ENCODE assay signal across 16 cellular contexts in genomic region chr4:184782731-184783472, GRCh38. TPM values are rescaled to one million over a fixed set of nuclear protein-coding genes. Genes with fewer than 3 reads are reported as not detected.
DNase-seq lines count a peak whose midpoint lies in the region; ATAC-seq, FAIRE-seq and TF ChIP-seq lines count a peak whose summit lies in the region.
"Had no signal": no experiment of that assay in that cellular context is flagged by ENCODE, and none has a peak within 500 bp of the region (broad histone marks: within the 10 kb centered on the region; RNA-seq: fewer than 3 reads in every experiment).

No MANE protein-coding gene starts in this region.

- POLR2A ChIA-PET in activated CD4-positive, alpha-beta T cell treated with anti-CD3 and anti-CD28 coated beads, Interleukin-2, amount 10 ng/mL, durations not matched to agents 7 days and 5 days (lab: Charles Lee) = no interaction called here
- POLR2A ChIA-PET in K562 (lab: Yijun Ruan, JAX) = interaction anchor here (0.6 to 0.8 kb wide), 2 partner anchors 63 to 419 kb away, joined by 3 read pairs; no protein-coding TSS in a partner anchor

- H3K4me3 ChIP-seq in K562 (no peak overlapping the region), gastrocnemius medialis (no peak overlapping the region)
- H3K4me3 ChIP-seq: left ventricle myocardium inferior, SJCRH30, thoracic aorta had no signal

- TF ChIP-seq EP300 in K562 (IDR thresholded peaks at IDR 0.05; ENCODE audit: low read length) = no peak

- TF ChIP-seq CTCF in K562 (IDR thresholded peaks at IDR 0.05 in 2 of 3, conservative IDR thresholded peaks at IDR 0.05 in 1 of 3; ENCODE audit: insufficient read depth in 2 of 3, low read depth in 1 of 3, low read length in 3 of 3) (no peak), gastrocnemius medialis (IDR thresholded peaks at IDR 0.05 in 4 of 5, conservative IDR thresholded peaks at IDR 0.05 in 1 of 5) (no peak)

- no peaks in the 10 kb centered on the region for H3K79me2 ChIP-seq in K562 (ENCODE audit: control insufficient read depth, insufficient read depth, low read length)

- no TSS peak for BruUV-seq in K562 (replicated peaks; lab: Mats Ljungman, UMichigan)

- H3K27ac ChIP-seq in K562 (ENCODE audit: extremely low read depth, low read depth, low read length) (no peak overlapping the region), gastrocnemius medialis (peak overlapping the region; percentile 12 to 100 (median 80))
- H3K27ac ChIP-seq: KMS-11, left ventricle myocardium inferior, SJCRH30, thoracic aorta had no signal

- no peak overlapping the region for H3K4me3 Mint-ChIP-seq in activated CD4-positive, alpha-beta T cell treated with anti-CD3 and anti-CD28 coated beads, Interleukin-2, amount 10 ng/mL, durations not matched to agents 7 days and 5 days

- H3K4me1 ChIP-seq in K562 (replicated peaks in 1 of 2; ENCODE audit: control insufficient read depth in 2 of 2, insufficient read depth in 2 of 2, low read length in 2 of 2) = no peaks in the 10 kb centered on the region
- peaks cover 3 to 4% of the 10 kb centered on the region in 2 donors for H3K4me1 ChIP-seq in gastrocnemius medialis

- H2AFZ ChIP-seq in K562 (ENCODE audit: low read depth, low read length) = no peak overlapping the region

- H3K36me3 ChIP-seq in K562 (ENCODE audit: control insufficient read depth, insufficient read depth, low read length) (no peaks in the 10 kb centered on the region), gastrocnemius medialis (peaks cover 2 to 98% of the 10 kb centered on the region in 2 donors)
- H3K36me3 ChIP-seq: SJCRH30 had no signal

- CTCF ChIA-PET in activated CD4-positive, alpha-beta T cell treated with anti-CD3 and anti-CD28 coated beads, Interleukin-2, amount 10 ng/mL, durations not matched to agents 7 days and 5 days (lab: Charles Lee) = interaction anchor here (0.5 to 1.8 kb wide), 2 partner anchors 10 to 60 kb away, joined by 3 to 6 read pairs; no protein-coding TSS in a partner anchor
- CTCF ChIA-PET in K562 (lab: Yijun Ruan, JAX; ENCODE audit: low intra/inter-chr PET ratio) = no interaction called here

- peaks cover 45% of the 10 kb centered on the region for H3K36me3 Mint-ChIP-seq in activated CD4-positive, alpha-beta T cell treated with anti-CD3 and anti-CD28 coated beads, Interleukin-2, amount 10 ng/mL, durations not matched to agents 7 days and 5 days (ENCODE audit: low read depth)

- H3K27ac Mint-ChIP-seq in activated CD4-positive, alpha-beta T cell treated with anti-CD3 and anti-CD28 coated beads, Interleukin-2, amount 10 ng/mL, durations not matched to agents 7 days and 5 days = peak overlapping the region; percentile 77

- TF ChIP-seq POLR2A in K562 (conservative IDR thresholded peaks at IDR 0.05) = no peak
- no peak for TF ChIP-seq POLR2A in gastrocnemius medialis (IDR thresholded peaks at IDR 0.05)

- peaks cover 3% of the 10 kb centered on the region for H3K9me3 Mint-ChIP-seq in activated CD4-positive, alpha-beta T cell treated with anti-CD3 and anti-CD28 coated beads, Interleukin-2, amount 10 ng/mL, durations not matched to agents 7 days and 5 days

- ATAC-seq in HG03135 (IDR thresholded peaks at IDR 0.05; ENCODE audit: unreplicated experiment) (peak; percentile 56), K562 (no peak), gastrocnemius medialis (peak in 1 of 2 donors; percentile 21)

- H3K27me3 Mint-ChIP-seq in activated CD4-positive, alpha-beta T cell treated with anti-CD3 and anti-CD28 coated beads, Interleukin-2, amount 10 ng/mL, durations not matched to agents 7 days and 5 days = no peaks in the 10 kb centered on the region

- DNase-seq in activated CD4-positive, alpha-beta T cell treated with anti-CD3 and anti-CD28 coated beads, Interleukin-2, amount 10 ng/mL, durations not matched to agents 7 days and 5 days = no peak
- no peak for DNase-seq in activated CD4-positive, alpha-beta T cell treated with anti-CD3 and anti-CD28 coated beads, Interleukin-2, amount 50 U/mL, for 48 hours
- DNase-seq in K562 (ENCODE audit: extremely low read depth in 1 of 4, low spot score in 3 of 4) (no peak), gastrocnemius medialis (no peak), NCI-H524 treated with DMSO at 0.1 percent for 48 hours (lab: John Stamatoyannopoulos, UW) (no peak), GDM1 (lab: John Stamatoyannopoulos, UW) (no peak), MV-4-11 (lab: John Stamatoyannopoulos, UW) (no peak)
- DNase-seq: activated CD4-positive, alpha-beta T cell treated with anti-CD3 and anti-CD28 coated beads for 1 hour; cortex of kidney; left ventricle myocardium inferior; NCI-H226; stimulated activated CD4-positive, alpha-beta T cell treated with anti-CD3 and anti-CD28 coated beads, Interleukin-4, amount 100 ng/mL, for 24 hours had no signal

- no peaks in the 10 kb centered on the region for H3K9me1 ChIP-seq in K562 (ENCODE audit: control insufficient read depth, insufficient read depth, low read length)

- H3K4me2 ChIP-seq in K562 (ENCODE audit: insufficient read depth, low read length) = no peak overlapping the region
- H3K4me2 ChIP-seq: KMS-11 had no signal

- H3K4me1 Mint-ChIP-seq in activated CD4-positive, alpha-beta T cell treated with anti-CD3 and anti-CD28 coated beads, Interleukin-2, amount 10 ng/mL, durations not matched to agents 7 days and 5 days = peaks cover 25% of the 10 kb centered on the region

- no peaks in the 10 kb centered on the region for H3K9me3 ChIP-seq in K562 (replicated peaks; ENCODE audit: control insufficient read depth, insufficient read depth, low read depth, low read length)
- no peaks in the 10 kb centered on the region for H3K9me3 ChIP-seq in gastrocnemius medialis
- H3K9me3 ChIP-seq: left ventricle myocardium inferior, SJCRH30, thoracic aorta had no signal

- intact Hi-C loops in K562 (cut with micrococcal nuclease) = no loop called here
- intact Hi-C loops in gastrocnemius medialis (cut with DNase I; ENCODE audit: low total_unique reads) = no loop called here

- H3K9ac ChIP-seq in K562 (ENCODE audit: insufficient read depth in 1 of 2, low read depth in 2 of 2, low read length in 2 of 2) = no peak overlapping the region
- H3K9ac ChIP-seq: KMS-11 had no signal

- H3K27me3 ChIP-seq in K562 (ENCODE audit: control insufficient read depth in 2 of 2, insufficient read depth in 2 of 2, low read length in 2 of 2) (no peaks in the 10 kb centered on the region), gastrocnemius medialis (no peaks in the 10 kb centered on the region)
- H3K27me3 ChIP-seq: SJCRH30 had no signal

- TF ChIP-seq RAD21 in K562 (CRISPR knock-in tag; conservative IDR thresholded peaks at IDR 0.05 in 1 of 2, IDR thresholded peaks at IDR 0.05 in 1 of 2) = no peak

- no peak for FAIRE-seq in K562 (lab: Jason Lieb, UNC)

- in situ Hi-C loops in K562 (cut with MboI) (no loop called here), gastrocnemius medialis (cut with MboI; ENCODE audit: low sequenced_read_pairs in 4 of 4) (no loop called here)

- 70% methylated on average over 14 of the region's 17 CpGs for WGBS in K562 (ENCODE audit: insufficient coverage, low coverage, missing lambda C conversion rate)

- H4K20me1 ChIP-seq in K562 (replicated peaks; ENCODE audit: control insufficient read depth, insufficient read depth, low read length) = no peaks in the 10 kb centered on the region

TF ChIP-seq in K562, 482 proteins besides CTCF, POLR2A, EP300 and RAD21 (continues in another document):
- no peak for TF ChIP-seq ELF2 (CRISPR knock-in tag; IDR thresholded peaks at IDR 0.05)

RNA-seq across cellular contexts. Expression of gene ACSL1, which starts 42.9 kb away (rescaled TPM):
- 10 to 100 TPM; 14.5 to 15.4 TPM for total RNA-seq in activated CD4-positive, alpha-beta T cell treated with anti-CD3 and anti-CD28 coated beads, Interleukin-2, amount 10 ng/mL, durations not matched to agents 7 days and 5 days
- total RNA-seq in K562 (2011; cell fraction: chromatin; rRNA removed; ENCODE audit: low replicate concordance) = 7.8 and 10.5 TPM in 2 replicates
- total RNA-seq in K562 (2011; cell fraction: nucleolus; rRNA removed) = 3.7 and 4.2 TPM in 2 replicates
- 6.9 and 7.2 TPM in 2 replicates for total RNA-seq in K562 (2011; cell fraction: nucleoplasm; rRNA removed)
- total RNA-seq in K562 (2014; rRNA removed) (14.0 and 14.3 TPM in 2 replicates), K562 (2014; rRNA removed; fragmentation: Illumina TruSeq; extraction: Trizol) (23.6 and 25.3 TPM in 2 replicates), K562 (2015; rRNA removed; fragmentation: Illumina TruSeq; extraction: Trizol) (15.2 and 15.9 TPM in 2 replicates), K562 (2021) (22.2 and 22.6 TPM in 2 replicates), gastrocnemius medialis (1,000 to 10,000 TPM in 3 of 4 donors, 100 to 1,000 TPM in 1; 591 to 2,181 (median 1,316) TPM)
- polyA plus RNA-seq in K562 (2011; rRNA removed) (6.7 and 21.8 TPM in 2 replicates), K562 (2014; fragmentation: Illumina TruSeq; extraction: Trizol) (24.1 and 24.4 TPM in 2 replicates), K562 (2014; fragmentation: Nextera tagmentation; extraction: Ambion mirVana) (10 to 100 TPM; 10.2 to 11.3 TPM), K562 (2014; rRNA removed) (15.0 TPM in 2 replicates)
- 2.9 and 11.7 TPM in 2 replicates for polyA plus RNA-seq in K562 (2011; cell fraction: cytosol; rRNA removed)
- polyA plus RNA-seq in K562 (2011; cell fraction: nucleus; rRNA removed) = 5.2 and 22.6 TPM in 2 replicates
- polyA plus RNA-seq in K562 (2012) = 13.0 and 38.4 TPM in 2 replicates
- polyA minus RNA-seq in K562 (2011; rRNA and poly(A)+ RNA removed) = 9.4 and 28.7 TPM in 2 replicates
- polyA minus RNA-seq in K562 (2011; cell fraction: cytosol; rRNA and poly(A)+ RNA removed) = 4.5 and 25.5 TPM in 2 replicates
- polyA minus RNA-seq in K562 (2011; cell fraction: nucleus; rRNA and poly(A)+ RNA removed) = 2.6 and 14.3 TPM in 2 replicates

RNA-seq across cellular contexts. Expression of gene CENPU, which starts 49.0 kb away (rescaled TPM):
- 10 to 100 TPM; 73.3 to 80.3 TPM for total RNA-seq in activated CD4-positive, alpha-beta T cell treated with anti-CD3 and anti-CD28 coated beads, Interleukin-2, amount 10 ng/mL, durations not matched to agents 7 days and 5 days
- 22.8 and 65.9 TPM in 2 replicates for total RNA-seq in K562 (2011; cell fraction: chromatin; rRNA removed; ENCODE audit: low replicate concordance)
- total RNA-seq in K562 (2011; cell fraction: nucleolus; rRNA removed) = 11.3 and 12.8 TPM in 2 replicates
- 24.1 and 26.8 TPM in 2 replicates for total RNA-seq in K562 (2011; cell fraction: nucleoplasm; rRNA removed)
- total RNA-seq in K562 (2014; rRNA removed) = 44.8 and 65.5 TPM in 2 replicates
- total RNA-seq in K562 (2014; rRNA removed; fragmentation: Illumina TruSeq; extraction: Trizol) = 97.0 and 120 TPM in 2 replicates
- total RNA-seq in K562 (2015; rRNA removed; fragmentation: Illumina TruSeq; extraction: Trizol) = 80.7 and 85.8 TPM in 2 replicates
- total RNA-seq in K562 (2021) = 61.5 and 65.3 TPM in 2 replicates
- 85.2 and 98.7 TPM in 2 replicates for polyA plus RNA-seq in K562 (2011; rRNA removed)
- polyA plus RNA-seq in K562 (2011; cell fraction: cytosol; rRNA removed) = 6.5 and 18.3 TPM in 2 replicates
- 32.3 and 51.0 TPM in 2 replicates for polyA plus RNA-seq in K562 (2011; cell fraction: nucleus; rRNA removed)
- 46.9 and 78.6 TPM in 2 replicates for polyA plus RNA-seq in K562 (2012)
- polyA plus RNA-seq in K562 (2014; fragmentation: Illumina TruSeq; extraction: Trizol) = 83.0 and 95.8 TPM in 2 replicates
- polyA plus RNA-seq in K562 (2014; fragmentation: Nextera tagmentation; extraction: Ambion mirVana) = 10 to 100 TPM; 39.4 to 53.7 TPM
- polyA plus RNA-seq in K562 (2014; rRNA removed) = 74.3 and 84.3 TPM in 2 replicates
- polyA minus RNA-seq in K562 (2011; rRNA and poly(A)+ RNA removed) = 47.8 and 60.0 TPM in 2 replicates
- polyA minus RNA-seq in K562 (2011; cell fraction: cytosol; rRNA and poly(A)+ RNA removed) = 18.9 and 22.0 TPM in 2 replicates
- polyA minus RNA-seq in K562 (2011; cell fraction: nucleus; rRNA and poly(A)+ RNA removed) = 15.9 and 31.9 TPM in 2 replicates
- total RNA-seq in gastrocnemius medialis = 1 to 10 TPM in 2 of 4 donors, under 1 TPM in 1, not detected in 1; 0.75 to 2.7 (median 2.2) TPM

Comparison
In these comparisons a context has a peak if more than half of its experiments do, and no peak if none do; other contexts are left out.
1. RNA of gene ACSL1, which starts 42.9 kb away (total RNA-seq): 591 to 2,181 TPM in gastrocnemius medialis; 3.7 to 25.3 TPM in K562 and 14.5 to 15.4 TPM in activated CD4-positive, alpha-beta T cell treated with anti-CD3 and anti-CD28 coated beads, Interleukin-2, amount 10 ng/mL, durations not matched to agents 7 days and 5 days; every median in the first group is over 10 times any median in the second.